9 cellular contexts compared by ENCODE assay signal in genomic region chr17:39151680-39152058, GRCh38. TPM values are rescaled to one million over a fixed set of nuclear protein-coding genes. Genes with fewer than 3 reads are reported as not detected.
DNase-seq lines count a peak whose midpoint lies in the region; ATAC-seq and TF ChIP-seq lines count a peak whose summit lies in the region.
"Had no signal": no experiment of that assay in that cellular context is flagged by ENCODE, and none has a peak within 500 bp of the region (broad histone marks: within the 10 kb centered on the region; RNA-seq: fewer than 3 reads in every experiment).

No MANE protein-coding gene starts in this region.

- 0 out of 2 replicates have a peak, but pooled peaks cover 2% of the 10 kb centered on the region for H3K36me3 Mint-ChIP-seq in WTC11

- 2 to 6% methylated on average over 25 to 26 of the region's 26 CpGs for WGBS in sigmoid colon, 2 donors

- POLR2A ChIA-PET in WTC11 (lab: Charles Lee): interaction anchor here (2.2 kb wide), 1 partner anchor 23 kb away, joined by 6 read pairs; no protein-coding TSS in a partner anchor

- TF ChIP-seq POLR2A in sigmoid colon (IDR thresholded peaks at IDR 0.05): no peak

- H3K4me3 ChIP-seq in H7 (ENCODE audit: insufficient read depth, low read depth, low read length) (peak overlapping the region; percentile 58), sigmoid colon (peak overlapping the region; percentile 29 to 88 (median 72))

- ATAC-seq in WTC11 (no peak), left ventricle myocardium superior (no peak), GM21737 (IDR thresholded peaks at IDR 0.05; ENCODE audit: unreplicated experiment) (no peak)

- peak overlapping the region; percentile 89 to 96 (median 90) for H3K27ac ChIP-seq in sigmoid colon
- H3K27ac ChIP-seq: epithelial cell of prostate had no signal

- H3K4me3 Mint-ChIP-seq in WTC11: peak overlapping the region; percentile 100

- no peak overlapping the region for H3K27ac Mint-ChIP-seq in WTC11

- H3K36me3 ChIP-seq in H7 (replicated peaks; ENCODE audit: control insufficient read depth, insufficient read depth, low read length): no peaks in the 10 kb centered on the region
- H3K36me3 ChIP-seq in sigmoid colon: no peaks in the 10 kb centered on the region

- H3K27me3 ChIP-seq in H7 (ENCODE audit: control insufficient read depth, insufficient read depth, low read length): peaks cover 30% of the 10 kb centered on the region
- peaks cover 9 to 23% (median 15%) of the 10 kb centered on the region in 3 donors for H3K27me3 ChIP-seq in sigmoid colon

- H3K4me1 Mint-ChIP-seq in WTC11: peaks cover 19% of the 10 kb centered on the region

- no peak for DNase-seq in H7
- DNase-seq in WTC11 (ENCODE audit: low spot score): peak; percentile 18
- DNase-seq in left ventricle myocardium superior: peak; percentile 47
- DNase-seq in sigmoid colon: peak; percentile 67
- no peak for DNase-seq in COLO668 (lab: John Stamatoyannopoulos, UW; ENCODE audit: unreplicated experiment)
- no peak for DNase-seq in NCI-H774 (lab: John Stamatoyannopoulos, UW)
- no peak for DNase-seq in GM03348 (ENCODE audit: low spot score)

- H3K9me3 Mint-ChIP-seq in WTC11: no peaks in the 10 kb centered on the region

- TF ChIP-seq EP300 in sigmoid colon (IDR thresholded peaks at IDR 0.05): no peak

- intact Hi-C loops in left ventricle myocardium superior (cut with micrococcal nuclease): loop anchor here (5.0 kb wide), 1 partner anchor 169 kb away; no protein-coding TSS in a partner anchor
- intact Hi-C loops in sigmoid colon (cut with DNase I): loop anchor here (1.0 to 5.0 kb wide), 3 partner anchors 84 to 284 kb away; no protein-coding TSS in a partner anchor

- peaks cover 0 to 28% (median 24%) of the 10 kb centered on the region in 4 donors for H3K4me1 ChIP-seq in sigmoid colon

- H3K27me3 Mint-ChIP-seq in WTC11 (ENCODE audit: low read depth): peaks cover 43% of the 10 kb centered on the region

- CTCF ChIA-PET in WTC11 (lab: Charles Lee): interaction anchor here (0.6 to 6.8 kb wide), 21 partner anchors 14 to 684 kb away, joined by 3 to 191 read pairs (median 6); partner anchors contain the start of genes ARL5C, FBXO47 and LASP1NB

- no peaks in the 10 kb centered on the region for H3K9me3 ChIP-seq in sigmoid colon

- TF ChIP-seq CTCF in WTC11 (IDR thresholded peaks at IDR 0.05): no peak
- no peak for TF ChIP-seq CTCF in sigmoid colon (IDR thresholded peaks at IDR 0.05)

TF ChIP-seq in WTC11, 78 proteins besides CTCF, POLR2A, EP300 and RAD21:
- no peak for TF ChIP-seq JAZF1 (CRISPR knock-in tag; IDR thresholded peaks at IDR 0.05)
- TF ChIP-seq NR3C1 (CRISPR knock-in tag; conservative IDR thresholded peaks at IDR 0.05; ENCODE audit: low read depth): no peak
- TF ChIP-seq CREM (CRISPR knock-in tag; IDR thresholded peaks at IDR 0.05): no peak
- TF ChIP-seq ZNF671 (CRISPR knock-in tag; IDR thresholded peaks at IDR 0.05): no peak

RNA-seq across cellular contexts. Expression of gene PLXDC1, which starts 0.2 kb away (rescaled TPM):
- 0.18 and 0.38 TPM in 2 replicates for total RNA-seq in H7 (2014; rRNA removed; shearing (Covaris generic))
- 4.1 to 5.4 TPM (median 4.1 TPM) in 3 replicates for total RNA-seq in WTC11 (2021)
- 15.8 TPM for total RNA-seq in left ventricle myocardium superior
- total RNA-seq in sigmoid colon: 10 to 100 TPM in 3 of 4 donors, 1 to 10 TPM in 1; 6.2 to 13.0 (median 10.3) TPM
- 1 to 10 TPM; 1.4 to 4.8 (median 3.6) TPM for polyA plus RNA-seq in sigmoid colon

RNA-seq across cellular contexts. Expression of gene ARL5C, which starts 14.3 kb away (rescaled TPM):
- total RNA-seq in H7 (2014; rRNA removed; shearing (Covaris generic)): not detected in 2 replicates
- total RNA-seq in WTC11 (2021) (not detected in 3 replicates), left ventricle myocardium superior (not detected), sigmoid colon (under 1 TPM in 1 of 4 donors, not detected in 3; 0.28 TPM)
- polyA plus RNA-seq in sigmoid colon: not detected

RNA-seq across cellular contexts. Expression of gene CACNB1, which starts 45.8 kb away (rescaled TPM):
- total RNA-seq in H7 (2014; rRNA removed; shearing (Covaris generic)): 3.8 and 9.1 TPM in 2 replicates
- 11.2 to 17.0 TPM (median 11.9 TPM) in 3 replicates for total RNA-seq in WTC11 (2021)
- 5.7 TPM for total RNA-seq in left ventricle myocardium superior
- 1 to 10 TPM; 5.3 to 8.0 (median 7.4) TPM for total RNA-seq in sigmoid colon
- 10 to 100 TPM in 1 of 3 donors, 1 to 10 TPM in 2; 3.0 to 11.6 (median 8.1) TPM for polyA plus RNA-seq in sigmoid colon

RNA-seq across cellular contexts. Expression of gene RPL19, which starts 48.4 kb away (rescaled TPM):
- 2,113 and 2,304 TPM in 2 replicates for total RNA-seq in H7 (2014; rRNA removed; shearing (Covaris generic))
- total RNA-seq in WTC11 (2021) (1,970 to 2,019 TPM (median 2,012 TPM) in 3 replicates), left ventricle myocardium superior (992 TPM), sigmoid colon (1,000 to 10,000 TPM; 3,053 to 4,685 (median 3,950) TPM)
- polyA plus RNA-seq in sigmoid colon: 1,000 to 10,000 TPM; 2,689 to 4,258 (median 3,169) TPM

Comparison
In these comparisons a context has a peak if more than half of its experiments do, and no peak if none do; other contexts are left out.
1. DNase-seq: peak in WTC11 (single experiment), left ventricle myocardium superior (single experiment) and sigmoid colon (single experiment); none in H7 (single experiment), COLO668 (single experiment), NCI-H774 (single experiment) and GM03348 (single experiment).